Comparison of ENCODE assay signal across 12 cellular contexts in genomic region chr12:52298677-52299076, GRCh38. TPM values are rescaled to one million over a fixed set of nuclear protein-coding genes. Genes with fewer than 3 reads are reported as not detected.
"Had no signal": no experiment of that assay in that cellular context is flagged by ENCODE, and none has a peak within 500 bp of the region (broad histone marks: within the 10 kb centered on the region; RNA-seq: fewer than 3 reads in every experiment).

No MANE protein-coding gene starts in this region.

- H3K4me2 ChIP-seq: GM23338 had no signal

- H3K9me3 ChIP-seq: HAP-1 had no signal

- H3K4me1 ChIP-seq: HAP-1 had no signal

- H3K4me3 ChIP-seq: GM23248, GM23338, HAP-1 had no signal

- H3K27ac ChIP-seq: GM23248 had no signal

- H3K36me3 ChIP-seq: HAP-1 had no signal

- FAIRE-seq: H1, H54 had no signal

- DNase-seq: GM23248, GOT3, H7, H9, HCEC 1CT, HFFc6 had no signal

- ATAC-seq: GM23338, HCT116 had no signal

RNA-seq across cellular contexts. Expression of gene KRT81, which starts 7.3 kb away (rescaled TPM):
- total RNA-seq: GM23338, H1, H7, H9 had no signal
- polyA plus RNA-seq: GM23338, H1 had no signal

RNA-seq across cellular contexts. Expression of gene KRT83, which starts 22.5 kb away (rescaled TPM):
- total RNA-seq: GM23248, GM23338, H1, H4, H9, HFFc6 had no signal
- polyA plus RNA-seq: GM23248, GM23338, H1 had no signal

RNA-seq across cellular contexts. Expression of gene KRT86, which starts 24.2 kb away (rescaled TPM):
- total RNA-seq: GM23338, H1, H7, H9 had no signal
